In the genomic region with DNA sequence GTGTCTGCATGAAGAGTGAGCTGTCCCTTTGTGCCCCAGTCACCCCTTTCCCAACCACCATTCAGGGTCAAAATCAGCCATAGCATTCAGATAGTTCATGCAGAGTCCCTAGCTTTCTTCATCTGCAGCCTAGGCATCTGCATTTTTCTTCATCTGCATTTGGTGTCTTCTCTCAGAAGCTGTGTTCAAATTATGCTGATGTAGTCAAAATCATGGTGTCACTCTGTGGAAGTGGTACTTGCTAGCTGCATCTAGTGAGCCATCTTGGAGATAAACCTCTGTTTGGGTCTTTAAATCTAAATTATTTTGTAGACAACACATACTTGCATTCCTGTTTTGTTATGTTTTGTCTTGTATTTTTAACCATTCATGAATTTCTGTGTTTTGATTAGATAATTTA, we compare ENCODE assay signal across 11 cellular contexts.
"Had no signal": no experiment of that assay in that cellular context is flagged by ENCODE, and none has a peak within 500 bp of the region (broad histone marks: within the 10 kb centered on the region; RNA-seq: fewer than 3 reads in every experiment).

No MANE protein-coding gene starts in this region.

- H3K27ac ChIP-seq: GM23248 had no signal

- H3K36me3 ChIP-seq: HAP-1 had no signal

- H3K4me3 ChIP-seq: GM23248, GM23338, HAP-1 had no signal

- H2AFZ ChIP-seq: GM23248, GM23338 had no signal

- FAIRE-seq: H1, H54 had no signal

- H3K9me3 ChIP-seq: HAP-1 had no signal

- DNase-seq: GM23248, GOT3, H7, H9, HCEC 1CT, HFFc6 had no signal

- H3K4me1 ChIP-seq: HAP-1 had no signal

- H3K4me2 ChIP-seq: GM23338 had no signal

- H3K9ac ChIP-seq: GM23248 had no signal

- ATAC-seq: GM23338, HCT116 had no signal
